In genomic region chr5:142107729-142108431, GRCh38 we compare ENCODE assay signal across 8 cellular contexts. TPM values are rescaled to one million over a fixed set of nuclear protein-coding genes. Genes with fewer than 3 reads are reported as not detected.
DNase-seq lines count a peak whose midpoint lies in the region; ATAC-seq and TF ChIP-seq lines count a peak whose summit lies in the region.

No MANE protein-coding gene starts in this region.

- H3K27ac ChIP-seq in DOHH2 (ENCODE audit: low read depth, low read length): no peak overlapping the region
- H3K27ac ChIP-seq in SK-N-MC: no peak overlapping the region
- H3K27ac ChIP-seq in esophagus muscularis mucosa (replicated peaks in 1 of 4): peak overlapping the region; percentile 92 to 98 (median 98)

- H3K4me2 ChIP-seq in DOHH2 (ENCODE audit: low read length): peak overlapping the region; percentile 67

- no peak for TF ChIP-seq EP300 in esophagus muscularis mucosa (IDR thresholded peaks at IDR 0.05)

- H3K9me2 ChIP-seq in DOHH2 (replicated peaks; ENCODE audit: control insufficient read depth, low read length): no peaks in the 10 kb centered on the region

- no peaks in the 10 kb centered on the region for H3K27me3 Mint-ChIP-seq in progenitor cell of endocrine pancreas

- H3K36me3 Mint-ChIP-seq in progenitor cell of endocrine pancreas (ENCODE audit: insufficient read depth): peaks cover 5% of the 10 kb centered on the region

- H3K36me3 ChIP-seq in DOHH2 (ENCODE audit: control insufficient read depth, low read length) (no peaks in the 10 kb centered on the region), SK-N-MC (ENCODE audit: insufficient read depth, low read length) (no peaks in the 10 kb centered on the region), esophagus muscularis mucosa (no peaks in the 10 kb centered on the region)

- ATAC-seq in HG03439 (IDR thresholded peaks at IDR 0.05; ENCODE audit: unreplicated experiment) (no peak), GM18873 (IDR thresholded peaks at IDR 0.05; ENCODE audit: low FRiP score, unreplicated experiment) (no peak)

- intact Hi-C loops in esophagus muscularis mucosa (cut with DNase I): no loop called here

- H3F3A ChIP-seq in DOHH2 (ENCODE audit: control insufficient read depth, insufficient read depth): peaks cover 7% of the 10 kb centered on the region

- H3K27me3 ChIP-seq in DOHH2 (ENCODE audit: control insufficient read depth, low read length) (peaks cover 11% of the 10 kb centered on the region; the same call in 1 of the 2 replicates), esophagus muscularis mucosa (no peaks in the 10 kb centered on the region)

- H3K9me3 Mint-ChIP-seq in progenitor cell of endocrine pancreas (ENCODE audit: low read depth): peaks cover 2% of the 10 kb centered on the region

- no peaks in the 10 kb centered on the region for H4K20me1 ChIP-seq in DOHH2 (ENCODE audit: control insufficient read depth, insufficient read depth, low read depth, low read length)

- DNase-seq in SK-N-MC (ENCODE audit: low read depth, low spot score) (no peak), esophagus muscularis mucosa (ENCODE audit: extremely low spot score) (no peak), progenitor cell of endocrine pancreas (ENCODE audit: low spot score, unreplicated experiment) (no peak), GF-D8 (lab: John Stamatoyannopoulos, UW) (no peak), NCI-H2171 treated with DMSO at 0.1 percent for 48 hours (lab: John Stamatoyannopoulos, UW) (no peak)

- H3K4me1 Mint-ChIP-seq in progenitor cell of endocrine pancreas (ENCODE audit: low read depth): peaks cover 25% of the 10 kb centered on the region

- peak overlapping the region; percentile 90 for H3K4me3 Mint-ChIP-seq in progenitor cell of endocrine pancreas (ENCODE audit: low read depth)

- peaks cover 26% of the 10 kb centered on the region for H3K79me2 ChIP-seq in DOHH2 (ENCODE audit: control insufficient read depth, low read length)

- peaks cover 23% of the 10 kb centered on the region for H3K4me1 ChIP-seq in DOHH2 (ENCODE audit: control insufficient read depth, low read length)
- H3K4me1 ChIP-seq in esophagus muscularis mucosa: peaks cover 33 to 36% (median 34%) of the 10 kb centered on the region in 4 donors

- H3K9me3 ChIP-seq in DOHH2 (ENCODE audit: control insufficient read depth, insufficient read depth, low read length) (no peaks in the 10 kb centered on the region), SK-N-MC (ENCODE audit: low read depth, low read length) (no peaks in the 10 kb centered on the region), esophagus muscularis mucosa (no peaks in the 10 kb centered on the region)

- 86% methylated on average over 9 of the region's 11 CpGs for WGBS in esophagus muscularis mucosa

- TF ChIP-seq POLR2A in esophagus muscularis mucosa (IDR thresholded peaks at IDR 0.05; ENCODE audit: low read depth): no peak

- no peak for TF ChIP-seq CTCF in DOHH2 (IDR thresholded peaks at IDR 0.05; ENCODE audit: low read depth, low read length, poor library complexity, severe bottlenecking)
- TF ChIP-seq CTCF in esophagus muscularis mucosa (IDR thresholded peaks at IDR 0.05): no peak
- no peak for TF ChIP-seq CTCF in progenitor cell of endocrine pancreas (IDR thresholded peaks at IDR 0.05; ENCODE audit: unreplicated experiment)

- H3K9ac ChIP-seq in SK-N-MC (ENCODE audit: insufficient read length): no peak overlapping the region

- H3K27ac Mint-ChIP-seq in progenitor cell of endocrine pancreas: peak overlapping the region; percentile 97

- H3K4me3 ChIP-seq in DOHH2 (ENCODE audit: low read length): peak overlapping the region; percentile 75
- H3K4me3 ChIP-seq in SK-N-MC: peak overlapping the region; percentile 80
- H3K4me3 ChIP-seq in esophagus muscularis mucosa: peak overlapping the region; percentile 61 to 87 (median 76)

RNA-seq across cellular contexts. Expression of gene NDFIP1, which starts 0.7 kb away (rescaled TPM):
- total RNA-seq in esophagus muscularis mucosa (100 to 1,000 TPM in 2 of 4 donors, 10 to 100 TPM in 2; 57.8 to 169 (median 101) TPM), progenitor cell of endocrine pancreas (228 and 247 TPM in 2 replicates)

Comparison
In these comparisons a context has a peak if more than half of its experiments do, and no peak if none do; other contexts are left out.
1. H3K27ac ChIP-seq: peak in esophagus muscularis mucosa (4 of 4); none in DOHH2 (single experiment) and SK-N-MC (single experiment).
2. Peak in every context shown above with its lines, with median percentiles within 50 percentile points of each other: H3K4me3 ChIP-seq.